In the genomic region with DNA sequence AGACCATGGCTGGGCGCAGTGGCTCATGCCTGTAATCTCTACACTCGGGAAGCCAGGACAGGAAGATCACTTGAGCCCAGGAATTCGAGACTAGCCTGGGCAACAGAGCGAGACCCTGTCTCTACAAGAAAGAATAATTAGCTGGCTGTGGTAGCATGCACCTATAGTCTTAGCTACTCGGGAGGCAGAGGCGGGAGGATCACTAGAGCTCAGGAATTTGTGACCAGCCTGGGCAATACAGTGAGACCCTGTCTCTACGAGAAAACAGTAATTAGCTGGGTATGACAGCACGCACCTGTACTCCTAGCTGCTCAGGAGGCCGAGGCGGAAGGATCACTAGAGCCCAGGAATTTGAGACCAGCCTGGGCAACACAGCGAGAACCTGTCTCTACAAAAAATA, we compare ENCODE assay signal across 1 cellular context.
TF ChIP-seq lines count a peak whose summit lies in the region.

No MANE protein-coding gene starts in this region.

TF ChIP-seq in K562, 482 proteins besides CTCF, POLR2A, EP300 and RAD21:
- TF ChIP-seq ZNF121 (CRISPR knock-in tag; conservative IDR thresholded peaks at IDR 0.05), result peak; percentile 73
- no peak for TF ChIP-seq MECOM (CRISPR knock-in tag; IDR thresholded peaks at IDR 0.05)
